8 cellular contexts compared by ENCODE assay signal in the genomic region with DNA sequence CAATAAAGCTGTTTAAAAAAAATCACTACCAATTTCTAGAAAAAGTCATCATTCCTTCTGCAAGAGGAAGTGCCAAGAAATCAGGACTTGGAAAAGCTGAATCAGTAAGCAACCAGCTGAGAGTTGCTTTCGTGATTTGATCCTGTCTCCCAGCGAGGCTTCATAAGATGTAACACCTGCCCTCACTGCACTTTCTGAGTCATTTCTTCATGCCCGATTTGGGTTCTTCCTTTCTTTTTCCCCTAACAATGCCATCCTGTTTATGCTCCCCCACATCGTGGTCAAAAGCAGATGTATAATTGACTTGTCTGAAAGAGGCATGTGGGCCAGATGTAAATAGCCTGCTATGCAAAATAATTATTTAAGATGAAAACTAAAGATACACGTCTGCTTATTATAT. TPM values are rescaled to one million over a fixed set of nuclear protein-coding genes. Genes with fewer than 3 reads are reported as not detected.
DNase-seq lines count a peak whose midpoint lies in the region; ATAC-seq and TF ChIP-seq lines count a peak whose summit lies in the region.

No MANE protein-coding gene starts in this region.

- peak; percentile 60 for ATAC-seq in CD8-positive, alpha-beta T cell
- peak; percentile 70 for ATAC-seq in GM21390 (IDR thresholded peaks at IDR 0.05; ENCODE audit: unreplicated experiment)
- peak; percentile 56 for ATAC-seq in effector memory CD8-positive, alpha-beta T cell (replicated peaks)

- no peaks in the 10 kb centered on the region for H3K9me3 Mint-ChIP-seq in CD8-positive, alpha-beta T cell
- no peaks in the 10 kb centered on the region for H3K9me3 Mint-ChIP-seq in effector memory CD8-positive, alpha-beta T cell

- intact Hi-C loops in CD8-positive, alpha-beta T cell (cut with DNase I, micrococcal nuclease), result loop anchor here (2.0 kb wide), 4 partner anchors 13 to 27 kb away; no protein-coding TSS in a partner anchor
- intact Hi-C loops in posterior vena cava (cut with DNase I), result no loop called here

- peak overlapping the region; percentile 67 for H3K4me3 Mint-ChIP-seq in CD8-positive, alpha-beta T cell
- H3K4me3 Mint-ChIP-seq in effector memory CD8-positive, alpha-beta T cell, result peak overlapping the region; percentile 12 to 46

- peaks cover 87% of the 10 kb centered on the region for H3K4me1 Mint-ChIP-seq in CD8-positive, alpha-beta T cell (ENCODE audit: low read depth)
- peaks cover 64 to 83% of the 10 kb centered on the region in 2 donors for H3K4me1 Mint-ChIP-seq in effector memory CD8-positive, alpha-beta T cell (ENCODE audit: low read depth in 2 of 2)

- POLR2A ChIA-PET in CD8-positive, alpha-beta T cell (lab: Charles Lee), result interaction anchor here (0.7 to 1.8 kb wide), 4 partner anchors 9 to 134 kb away, joined by 3 to 7 read pairs (median 4); no protein-coding TSS in a partner anchor

- peak overlapping the region; percentile 94 for H3K27ac Mint-ChIP-seq in CD8-positive, alpha-beta T cell
- peak overlapping the region; percentile 84 to 90 for H3K27ac Mint-ChIP-seq in effector memory CD8-positive, alpha-beta T cell

- no peaks in the 10 kb centered on the region for H3K27me3 Mint-ChIP-seq in CD8-positive, alpha-beta T cell (ENCODE audit: low read depth)
- H3K27me3 Mint-ChIP-seq in effector memory CD8-positive, alpha-beta T cell, result no peaks in the 10 kb centered on the region

- DNase-seq in CD8-positive, alpha-beta T cell, result peak in 1 of 7 experiments; percentile 33
- DNase-seq in M059J (ENCODE audit: low read depth), result peak; percentile 94
- DNase-seq in effector memory CD8-positive, alpha-beta T cell, result no peak
- no peak for DNase-seq in GF-D8 (lab: John Stamatoyannopoulos, UW)
- DNase-seq in posterior vena cava (ENCODE audit: low spot score), result no peak
- DNase-seq in NCI-H146 treated with DMSO at 0.1 percent for 48 hours (lab: John Stamatoyannopoulos, UW; ENCODE audit: unreplicated experiment), result no peak
- no peak for DNase-seq in DMS 273 (lab: John Stamatoyannopoulos, UW; ENCODE audit: unreplicated experiment)

- no peak overlapping the region for H3K27ac ChIP-seq in CD8-positive, alpha-beta T cell (ENCODE audit: low read depth, low read length)

- H3K36me3 ChIP-seq in CD8-positive, alpha-beta T cell (ENCODE audit: insufficient read depth, low read length), result peaks cover 5% of the 10 kb centered on the region

- H3K36me3 Mint-ChIP-seq in CD8-positive, alpha-beta T cell, result peaks cover 83% of the 10 kb centered on the region
- H3K36me3 Mint-ChIP-seq in effector memory CD8-positive, alpha-beta T cell (ENCODE audit: insufficient read depth), result peaks cover 53% of the 10 kb centered on the region

- no peak for TF ChIP-seq CTCF in CD8-positive, alpha-beta T cell (IDR thresholded peaks at IDR 0.05)

- H3K27me3 ChIP-seq in CD8-positive, alpha-beta T cell (ENCODE audit: insufficient read depth, low read length), result no peaks in the 10 kb centered on the region

- no peaks in the 10 kb centered on the region for H3K9me3 ChIP-seq in CD8-positive, alpha-beta T cell (ENCODE audit: low read length)

- H3K4me1 ChIP-seq in CD8-positive, alpha-beta T cell (ENCODE audit: insufficient read depth, low read length), result peaks cover 84% of the 10 kb centered on the region

- CTCF ChIA-PET in CD8-positive, alpha-beta T cell (lab: Charles Lee), result interaction anchor here (1.0 to 5.4 kb wide), 4 partner anchors 16 to 108 kb away, joined by 3 to 23 read pairs (median 8); no protein-coding TSS in a partner anchor

- no peak overlapping the region for H3K4me3 ChIP-seq in CD8-positive, alpha-beta T cell (ENCODE audit: low read depth, low read length)

RNA-seq across cellular contexts. Expression of a gene that starts 52.1 kb away (rescaled TPM):
- total RNA-seq in CD8-positive, alpha-beta T cell, result 10 to 100 TPM; 92.5 to 93.2 TPM
- 18.6 and 22.9 TPM in 2 replicates for total RNA-seq in M059J (2014; rRNA removed; shearing (Covaris generic))
- 10 to 100 TPM; 11.8 to 14.9 TPM for total RNA-seq in posterior vena cava

Comparison
In these comparisons a context has a peak if more than half of its experiments do, and no peak if none do; other contexts are left out.
1. intact Hi-C loops: an anchor here in CD8-positive, alpha-beta T cell (2.0 kb wide); none called in posterior vena cava.